In genomic region chr10:124462348-124462695, GRCh38 we compare ENCODE assay signal across 8 cellular contexts. TPM values are rescaled to one million over a fixed set of nuclear protein-coding genes. Genes with fewer than 3 reads are reported as not detected.
A peak's percentile ranks its signal among the peaks of the same experiment; 100 is the strongest.
DNase-seq lines count a peak whose midpoint lies in the region; ATAC-seq and TF ChIP-seq lines count a peak whose summit lies in the region.

No MANE protein-coding gene starts in this region.

- H3K27ac ChIP-seq in HCT116 (ENCODE audit: low read depth, low read length) (peak overlapping the region; percentile 69; the same call in 1 of the 2 replicates), spleen (peak overlapping the region; percentile 61 to 95 (median 86))

- peak overlapping the region; percentile 73 for H3K4me2 ChIP-seq in HCT116 (ENCODE audit: low read length)

- peak overlapping the region; percentile 72 for H3K4me3 Mint-ChIP-seq in activated CD8-positive, alpha-beta T cell treated with anti-CD3 and anti-CD28 coated beads for 36 hours

- no peak overlapping the region for H2AFZ ChIP-seq in HCT116 (ENCODE audit: low read depth, low read length, poor library complexity, severe bottlenecking)

- DNase-seq in HCT116 (ENCODE audit: low read depth, low spot score) = no peak
- no peak for DNase-seq in activated CD8-positive, alpha-beta T cell treated with anti-CD3 and anti-CD28 coated beads for 36 hours
- DNase-seq in spleen = no peak
- no peak for DNase-seq in HUDEP-2 (lab: John Stamatoyannopoulos, UW; ENCODE audit: unreplicated experiment in 76 of 76)

- H3K9me3 ChIP-seq in HCT116 (ENCODE audit: control insufficient read depth in 1 of 2, insufficient read depth in 1 of 2, low read depth in 1 of 2, low read length in 2 of 2) = no peaks in the 10 kb centered on the region
- no peaks in the 10 kb centered on the region for H3K9me3 ChIP-seq in iPS-15b (ENCODE audit: control insufficient read depth, insufficient read depth, low read length)
- H3K9me3 ChIP-seq in spleen = no peaks in the 10 kb centered on the region

- H3K9me2 ChIP-seq in HCT116 (ENCODE audit: insufficient read depth) = no peaks in the 10 kb centered on the region

- TF ChIP-seq RAD21 in HCT116 (IDR thresholded peaks at IDR 0.05; ENCODE audit: low read depth) = no peak

- CTCF ChIA-PET in HCT116 (lab: Charles Lee) = interaction anchor here (1.2 to 1.9 kb wide), 2 partner anchors 59 to 279 kb away, joined by 6 to 7 read pairs; no protein-coding TSS in a partner anchor
- CTCF ChIA-PET in activated CD8-positive, alpha-beta T cell treated with anti-CD3 and anti-CD28 coated beads for 36 hours (lab: Charles Lee) = interaction anchor here (1.4 kb wide), 1 partner anchor 10 kb away, joined by 10 read pairs; no protein-coding TSS in a partner anchor

- H3K4me3 ChIP-seq in HCT116 (replicated peaks in 1 of 2; ENCODE audit: low read depth in 1 of 2, low read length in 2 of 2) (peak overlapping the region; percentile 66 to 85), iPS-15b (ENCODE audit: low read depth, low read length) (peak overlapping the region; percentile 77), spleen (peak overlapping the region; percentile 50 to 98 (median 83))

- H3K27me3 ChIP-seq in HCT116 (ENCODE audit: insufficient read depth, low read length) = no peaks in the 10 kb centered on the region
- peaks cover 2% of the 10 kb centered on the region for H3K27me3 ChIP-seq in iPS-15b (ENCODE audit: control insufficient read depth, insufficient read depth, low read length)
- peaks cover 0 to 4% (median 0%) of the 10 kb centered on the region in 7 donors for H3K27me3 ChIP-seq in spleen (replicated peaks in 1 of 7)

- no peaks in the 10 kb centered on the region for H3K36me3 Mint-ChIP-seq in activated CD8-positive, alpha-beta T cell treated with anti-CD3 and anti-CD28 coated beads for 36 hours (ENCODE audit: low read depth)

- peak overlapping the region; percentile 84 for H3K27ac Mint-ChIP-seq in activated CD8-positive, alpha-beta T cell treated with anti-CD3 and anti-CD28 coated beads for 36 hours

- POLR2A ChIA-PET in HCT116 (lab: Charles Lee) = interaction anchor here (1.2 to 2.0 kb wide), 2 partner anchors 43 to 467 kb away, joined by 3 to 10 read pairs; partner anchors contain the start of gene OAT
- POLR2A ChIA-PET in activated CD8-positive, alpha-beta T cell treated with anti-CD3 and anti-CD28 coated beads for 36 hours (lab: Charles Lee) = interaction anchor here (1.6 to 3.3 kb wide), 3 partner anchors 10 to 44 kb away, joined by 3 to 14 read pairs (median 10); partner anchors contain the start of genes NKX1-2 and OAT

- ATAC-seq in HCT116 = peak; percentile 2; the same call in 1 of the 2 replicates
- ATAC-seq in activated CD8-positive, alpha-beta T cell treated with anti-CD3 and anti-CD28 coated beads for 36 hours = no peak
- ATAC-seq in activated CD4-positive, CD25-positive, alpha-beta regulatory T cell treated with anti-CD3 and anti-CD28 coated beads, Interleukin-2, amount 50 U/mL, for 24 hours = no peak
- ATAC-seq in GM19455 (IDR thresholded peaks at IDR 0.05; ENCODE audit: unreplicated experiment) = no peak
- no peak for ATAC-seq in HG03159 (IDR thresholded peaks at IDR 0.05; ENCODE audit: unreplicated experiment)

- H3K27me3 Mint-ChIP-seq in activated CD8-positive, alpha-beta T cell treated with anti-CD3 and anti-CD28 coated beads for 36 hours = peaks cover 5% of the 10 kb centered on the region

- H3K4me1 ChIP-seq in HCT116 (ENCODE audit: control insufficient read depth in 1 of 2, insufficient read depth in 2 of 2, low read length in 2 of 2) (peaks cover 6 to 34% of the 10 kb centered on the region in 2 experiments; a peak in 3 of 4 replicates), iPS-15b (ENCODE audit: control insufficient read depth, insufficient read depth, low read length) (peaks cover 17% of the 10 kb centered on the region), spleen (peaks cover 9 to 42% (median 35%) of the 10 kb centered on the region in 6 donors)

- H4K20me1 ChIP-seq in HCT116 (ENCODE audit: insufficient read depth) = no peaks in the 10 kb centered on the region

- BruUV-seq in HCT116 (replicated peaks; lab: Mats Ljungman, UMichigan) = no TSS peak

- RAD21 ChIA-PET in HCT116 (lab: Charles Lee; ENCODE audit: low non-redundant PET in 1 of 2, low total read pairs in 2 of 2, uncharacterized antibody in 2 of 2, unreplicated experiment in 2 of 2) = no interaction called here

- H3K79me2 ChIP-seq in HCT116 (ENCODE audit: insufficient read depth, low read length) = peaks cover 5% of the 10 kb centered on the region; the same call in 1 of the 2 replicates

- H3K9me3 Mint-ChIP-seq in activated CD8-positive, alpha-beta T cell treated with anti-CD3 and anti-CD28 coated beads for 36 hours = no peaks in the 10 kb centered on the region

- H3K36me3 ChIP-seq in HCT116 (ENCODE audit: control insufficient read depth in 1 of 2, insufficient read depth in 2 of 2, low read length in 2 of 2) (no peaks in the 10 kb centered on the region), iPS-15b (ENCODE audit: control insufficient read depth, insufficient read depth, low read length) (no peaks in the 10 kb centered on the region), spleen (no peaks in the 10 kb centered on the region)

- TF ChIP-seq CTCF in HCT116 (IDR thresholded peaks at IDR 0.05 in 2 of 3, conservative IDR thresholded peaks at IDR 0.05 in 1 of 3; ENCODE audit: borderline replicate concordance in 1 of 3, insufficient read depth in 1 of 3, low read depth in 2 of 3, low read length in 2 of 3) = no peak
- no peak for TF ChIP-seq CTCF in activated CD8-positive, alpha-beta T cell treated with anti-CD3 and anti-CD28 coated beads for 36 hours (IDR thresholded peaks at IDR 0.05)
- TF ChIP-seq CTCF in spleen (IDR thresholded peaks at IDR 0.05 in 8 of 11, conservative IDR thresholded peaks at IDR 0.05 in 3 of 11) = no peak

- WGBS in spleen, 5 donors = 78 to 92% (median 83%) methylated on average over 7 to 8 of the region's 8 CpGs

- peaks cover 32% of the 10 kb centered on the region for H3K4me1 Mint-ChIP-seq in activated CD8-positive, alpha-beta T cell treated with anti-CD3 and anti-CD28 coated beads for 36 hours (ENCODE audit: low read depth)

- TF ChIP-seq POLR2A in HCT116 (IDR thresholded peaks at IDR 0.05; ENCODE audit: borderline replicate concordance, extremely low read depth, insufficient read depth, insufficient read length) (no peak), spleen (IDR thresholded peaks at IDR 0.05) (no peak)

- intact Hi-C loops in HCT116 (cut with micrococcal nuclease) = no loop called here
- intact Hi-C loops in activated CD8-positive, alpha-beta T cell treated with anti-CD3 and anti-CD28 coated beads for 36 hours (cut with micrococcal nuclease) = no loop called here
- intact Hi-C loops in spleen (cut with DNase I; ENCODE audit: low total_unique reads) = no loop called here

- H3K9ac ChIP-seq in HCT116 (ENCODE audit: low read length) (peak overlapping the region; percentile 63), iPS-15b (ENCODE audit: low read depth, low read length) (no peak overlapping the region)

TF ChIP-seq in HCT116, 20 proteins besides CTCF, POLR2A, EP300 and RAD21:
- TF ChIP-seq JUND (IDR thresholded peaks at IDR 0.05) (no peak), ELF1 (IDR thresholded peaks at IDR 0.05; ENCODE audit: borderline replicate concordance, low read depth) (no peak), CBX3 (IDR thresholded peaks at IDR 0.05; ENCODE audit: low read depth) (no peak), MAX (IDR thresholded peaks at IDR 0.05) (no peak), ZNF274 (IDR thresholded peaks at IDR 0.05; ENCODE audit: low read depth, low read length) (no peak), SP1 (IDR thresholded peaks at IDR 0.05; ENCODE audit: low read depth) (no peak), CEBPB (IDR thresholded peaks at IDR 0.05; ENCODE audit: low read depth) (no peak), POLR2AphosphoS5 (IDR thresholded peaks at IDR 0.05; ENCODE audit: low read depth, low read length) (no peak), SRF (IDR thresholded peaks at IDR 0.05; ENCODE audit: low read depth) (no peak), FOSL1 (IDR thresholded peaks at IDR 0.05; ENCODE audit: low read depth) (no peak), YY1 (IDR thresholded peaks at IDR 0.05; ENCODE audit: extremely low read depth, insufficient replicate concordance, low read depth, low read length) (no peak), EZH2 (IDR thresholded peaks at IDR 0.05) (no peak), SIN3A (IDR thresholded peaks at IDR 0.05; ENCODE audit: low read depth) (no peak), EZH2phosphoT487 (IDR thresholded peaks at IDR 0.05; ENCODE audit: borderline replicate concordance) (no peak), ZFX (IDR thresholded peaks at IDR 0.05) (no peak)
- TF ChIP-seq, protein P1, sequence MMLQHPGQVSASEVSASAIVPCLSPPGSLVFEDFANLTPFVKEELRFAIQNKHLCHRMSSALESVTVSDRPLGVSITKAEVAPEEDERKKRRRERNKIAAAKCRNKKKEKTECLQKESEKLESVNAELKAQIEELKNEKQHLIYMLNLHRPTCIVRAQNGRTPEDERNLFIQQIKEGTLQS (IDR thresholded peaks at IDR 0.05) = no peak

RNA-seq across cellular contexts. Expression of gene LHPP, which starts 0.7 kb away (rescaled TPM):
- total RNA-seq in HCT116 (2021; ENCODE audit: unreplicated experiment) (45.8 TPM), spleen (10 to 100 TPM; 16.8 to 27.9 (median 24.2) TPM)
- 56.9 and 58.2 TPM in 2 replicates for polyA plus RNA-seq in HCT116 (2012)
- 10 to 100 TPM; 11.1 to 15.1 TPM for total RNA-seq in activated CD8-positive, alpha-beta T cell treated with anti-CD3 and anti-CD28 coated beads for 36 hours
- 10 to 100 TPM; 18.1 to 36.8 (median 21.4) TPM for polyA plus RNA-seq in spleen

RNA-seq across cellular contexts. Expression of gene NKX1-2, which starts 12.5 kb away (rescaled TPM):
- 3.4 TPM for total RNA-seq in HCT116 (2021; ENCODE audit: unreplicated experiment)
- 1.3 and 1.9 TPM in 2 replicates for polyA plus RNA-seq in HCT116 (2012)
- not detected for total RNA-seq in activated CD8-positive, alpha-beta T cell treated with anti-CD3 and anti-CD28 coated beads for 36 hours
- not detected for total RNA-seq in spleen
- not detected for polyA plus RNA-seq in spleen

RNA-seq across cellular contexts. Expression of gene OAT, which starts 43.6 kb away (rescaled TPM):
- total RNA-seq in HCT116 (2021; ENCODE audit: unreplicated experiment) (133 TPM), spleen (10 to 100 TPM; 42.4 to 63.0 (median 52.7) TPM)
- 48.4 and 63.2 TPM in 2 replicates for polyA plus RNA-seq in HCT116 (2012)
- 10 to 100 TPM; 40.2 to 44.3 TPM for total RNA-seq in activated CD8-positive, alpha-beta T cell treated with anti-CD3 and anti-CD28 coated beads for 36 hours
- polyA plus RNA-seq in spleen = 10 to 100 TPM; 22.1 to 32.5 (median 26.5) TPM
